28 cellular contexts compared by ENCODE assay signal in the genomic region with DNA sequence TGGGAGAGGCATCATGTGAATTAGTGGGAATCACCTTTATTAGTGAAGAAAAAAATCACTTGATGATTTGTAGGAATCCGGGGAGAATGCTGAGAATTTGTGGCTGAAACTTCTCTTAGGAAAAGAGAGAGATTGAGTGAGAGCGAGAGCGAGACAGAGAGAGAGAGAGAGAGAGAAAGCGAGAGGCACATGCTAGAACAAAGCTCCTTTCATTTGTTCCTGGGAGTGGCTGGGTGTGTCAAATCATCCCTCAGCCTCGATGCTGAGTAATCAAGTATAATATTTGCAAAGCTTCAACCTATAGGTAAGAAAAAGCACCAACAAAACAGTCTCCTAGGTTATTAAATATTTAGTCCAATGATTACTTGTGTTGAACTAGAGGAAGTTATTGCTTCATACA. TPM values are rescaled to one million over a fixed set of nuclear protein-coding genes. Genes with fewer than 3 reads are reported as not detected.
DNase-seq lines count a peak whose midpoint lies in the region; ATAC-seq and TF ChIP-seq lines count a peak whose summit lies in the region.
"Had no signal": no experiment of that assay in that cellular context is flagged by ENCODE, and none has a peak within 500 bp of the region (broad histone marks: within the 10 kb centered on the region; RNA-seq: fewer than 3 reads in every experiment).

No MANE protein-coding gene starts in this region.

- H3K4me3 Mint-ChIP-seq in MCF 10A (ENCODE audit: unreplicated experiment), result peak overlapping the region; percentile 55
- H3K4me3 Mint-ChIP-seq: activated B cell treated with CpG ODN at 0.5 μM for 24 hours; activated naive CD8-positive, alpha-beta T cell; activated T-cell treated with anti-CD3 and anti-CD28 coated beads, Interleukin-2, amount 50 U/mL, for 72 hours; T-helper 2 cell treated with Interferon-gamma antibody and Interleukin-4, amounts not matched to agents 5 μg/mL and 100 μg/mL, for 36 hours had no signal

- H3K27ac ChIP-seq in breast epithelium (no peak overlapping the region), vagina (peak overlapping the region; percentile 58)
- H3K27ac ChIP-seq: BLaER1, stomach had no signal

- BruUV-seq in MCF 10A (replicated peaks; lab: Mats Ljungman, UMichigan), result no TSS peak

- CTCF ChIA-PET in MCF 10A (lab: Yijun Ruan, JAX), result interaction anchor here (0.7 to 1.8 kb wide), 5 partner anchors 27 to 316 kb away, joined by 3 to 15 read pairs (median 3); no protein-coding TSS in a partner anchor

- intact Hi-C loops in MCF 10A (cut with micrococcal nuclease), result no loop called here
- intact Hi-C loops in breast epithelium (cut with DNase I; ENCODE audit: low total_unique reads), result no loop called here
- intact Hi-C loops in left colon (cut with DNase I, micrococcal nuclease), result no loop called here
- intact Hi-C loops in vagina (cut with DNase I), result no loop called here

- no peaks in the 10 kb centered on the region for H3K27me3 Mint-ChIP-seq in MCF 10A (ENCODE audit: insufficient read depth, unreplicated experiment)

- DNase-seq in MCF 10A (ENCODE audit: unreplicated experiment), result peak; percentile 83
- no peak for DNase-seq in breast epithelium (ENCODE audit: low spot score in 2 of 2)
- peak; percentile 94 for DNase-seq in SW480 (ENCODE audit: low spot score)
- DNase-seq in left colon, result peak; percentile 33 to 44
- DNase-seq in vagina (ENCODE audit: extremely low spot score in 2 of 2), result no peak
- no peak for DNase-seq in NOMO-1 treated with DMSO at 0.1 percent for 48 hours (lab: John Stamatoyannopoulos, UW; ENCODE audit: unreplicated experiment)
- no peak for DNase-seq in activated CD4-positive, alpha-beta T cell treated with anti-CD3 and anti-CD28 coated beads for 48 hours
- DNase-seq: activated B cell treated with CpG ODN at 0.5 μM for 24 hours; activated CD8-positive, alpha-beta memory T cell treated with anti-CD3 and anti-CD28 coated beads for 24 hours; activated T-cell treated with anti-CD3 and anti-CD28 coated beads, Interleukin-2, amount 50 U/mL, for 72 hours; DMS 273 treated with DMSO at 0.1 percent for 48 hours; GF-D8; hypothalamus; kidney; NCI-H187 treated with DMSO at 0.1 percent for 48 hours; NCI-H2227 treated with DMSO at 0.1 percent for 48 hours; posterior cingulate gyrus; Right ventricle myocardium superior; stimulated activated CD4-positive, alpha-beta T cell treated with anti-CD3 and anti-CD28 coated beads, Interleukin-4, amount 100 ng/mL, for 24 hours; stomach had no signal

- H3K4me1 ChIP-seq in breast epithelium (no peaks in the 10 kb centered on the region), vagina (no peaks in the 10 kb centered on the region)
- H3K4me1 ChIP-seq: BLaER1, stomach had no signal

- H3K9me3 ChIP-seq in breast epithelium (no peaks in the 10 kb centered on the region), vagina (no peaks in the 10 kb centered on the region)
- H3K9me3 ChIP-seq: BLaER1, stomach had no signal

- H3K36me3 Mint-ChIP-seq in MCF 10A (ENCODE audit: insufficient read depth, unreplicated experiment), result no peaks in the 10 kb centered on the region
- H3K36me3 Mint-ChIP-seq: activated naive CD8-positive, alpha-beta T cell had no signal

- H3K27me3 ChIP-seq in breast epithelium (no peaks in the 10 kb centered on the region), vagina (no peaks in the 10 kb centered on the region)
- H3K27me3 ChIP-seq: BLaER1 had no signal

- no peaks in the 10 kb centered on the region for H3K9me3 Mint-ChIP-seq in MCF 10A (ENCODE audit: unreplicated experiment)
- H3K9me3 Mint-ChIP-seq: activated B cell treated with CpG ODN at 0.5 μM for 24 hours; activated T-cell treated with anti-CD3 and anti-CD28 coated beads, Interleukin-2, amount 50 U/mL, for 72 hours; T-helper 2 cell treated with Interferon-gamma antibody and Interleukin-4, amounts not matched to agents 5 μg/mL and 100 μg/mL, for 36 hours had no signal

- H3K36me3 ChIP-seq in breast epithelium, result no peaks in the 10 kb centered on the region
- H3K36me3 ChIP-seq in vagina, result no peaks in the 10 kb centered on the region
- H3K36me3 ChIP-seq: BLaER1, stomach had no signal

- POLR2A ChIA-PET in MCF 10A (lab: Yijun Ruan, JAX), result interaction anchor here (0.5 to 14.1 kb wide), 20 partner anchors 9 to 141 kb away, joined by 3 to 863 read pairs (median 7); a partner anchor contains a TSS

- TF ChIP-seq POLR2A in breast epithelium (IDR thresholded peaks at IDR 0.05) (no peak), vagina (IDR thresholded peaks at IDR 0.05) (no peak)

- ATAC-seq in left colon (peak; percentile 79), HG03521 (IDR thresholded peaks at IDR 0.05; ENCODE audit: unreplicated experiment) (no peak)
- ATAC-seq: activated T-cell treated with anti-CD3 and anti-CD28 coated beads, Interleukin-2, amount 50 U/mL, for 72 hours had no signal

- TF ChIP-seq CTCF in MCF 10A (IDR thresholded peaks at IDR 0.05; ENCODE audit: unreplicated experiment) (no peak), breast epithelium (IDR thresholded peaks at IDR 0.05) (no peak), vagina (IDR thresholded peaks at IDR 0.05) (no peak)

- H3K4me1 Mint-ChIP-seq in MCF 10A (ENCODE audit: insufficient read depth, unreplicated experiment), result peaks cover 34% of the 10 kb centered on the region
- H3K4me1 Mint-ChIP-seq: activated B cell treated with CpG ODN at 0.5 μM for 24 hours had no signal

- H3K4me3 ChIP-seq in breast epithelium (no peak overlapping the region), vagina (no peak overlapping the region)
- H3K4me3 ChIP-seq: BLaER1, stomach had no signal

- H3K27ac Mint-ChIP-seq in MCF 10A (ENCODE audit: low read depth, unreplicated experiment), result peak overlapping the region; percentile 87
- H3K27ac Mint-ChIP-seq: activated B cell treated with CpG ODN at 0.5 μM for 24 hours; activated naive CD8-positive, alpha-beta T cell; activated T-cell treated with anti-CD3 and anti-CD28 coated beads, Interleukin-2, amount 50 U/mL, for 72 hours; T-helper 2 cell treated with Interferon-gamma antibody and Interleukin-4, amounts not matched to agents 5 μg/mL and 100 μg/mL, for 36 hours had no signal

RNA-seq across cellular contexts. Expression of a gene that starts 4.4 kb away (rescaled TPM):
- total RNA-seq in MCF 10A (2022) (254 and 330 TPM in 2 replicates), breast epithelium (10 to 100 TPM in 2 of 3 donors, not detected in 1; 12.6 to 17.4 TPM), left colon (1 to 10 TPM; 3.5 to 3.7 TPM), vagina (141 TPM)
- total RNA-seq: activated B cell treated with CpG ODN at 0.5 μM for 24 hours; activated T-cell treated with anti-CD3 and anti-CD28 coated beads, Interleukin-2, amount 50 U/mL, for 72 hours; fibroblast of villous mesenchyme; H4; kidney; mesenteric fat pad; Right ventricle myocardium superior; skeletal muscle tissue had no signal

RNA-seq across cellular contexts. Expression of a gene that starts 50.1 kb away (rescaled TPM):
- 67.8 and 89.8 TPM in 2 replicates for total RNA-seq in MCF 10A (2022)
- total RNA-seq in breast epithelium, result 10 to 100 TPM; 34.1 to 61.5 (median 35.7) TPM
- total RNA-seq in left colon, result 100 to 1,000 TPM; 123 to 163 TPM
- total RNA-seq in vagina, result 30.7 TPM

Comparison
In these comparisons a context has a peak if more than half of its experiments do, and no peak if none do; other contexts are left out.
1. DNase-seq: peak in MCF 10A (single experiment), SW480 (single experiment) and left colon (2 of 2); none in breast epithelium (0 of 2), vagina (0 of 2), NOMO-1 treated with DMSO at 0.1 percent for 48 hours (single experiment) and activated CD4-positive, alpha-beta T cell treated with anti-CD3 and anti-CD28 coated beads for 48 hours (single experiment).